Comparison of ENCODE assay signal across 14 cellular contexts in the genomic region with DNA sequence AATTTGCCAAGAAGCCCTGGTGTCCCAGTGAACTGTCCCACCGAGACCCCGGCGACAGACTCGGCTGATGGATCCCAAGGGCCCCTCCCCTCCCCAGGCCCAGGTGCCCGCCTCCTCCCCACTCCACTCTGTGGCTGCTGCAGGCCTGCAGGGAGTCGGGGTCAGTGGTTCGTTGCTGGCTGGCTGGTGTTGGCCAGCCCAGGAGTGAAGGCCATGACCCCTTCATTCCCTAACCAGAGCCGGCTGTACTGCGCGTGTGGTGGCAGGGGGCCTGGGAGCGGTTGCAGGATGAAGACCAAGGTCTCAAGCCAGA. TPM values are rescaled to one million over a fixed set of nuclear protein-coding genes. Genes with fewer than 3 reads are reported as not detected.
A peak's percentile ranks its signal among the peaks of the same experiment; 100 is the strongest.
DNase-seq lines count a peak whose midpoint lies in the region; ATAC-seq and TF ChIP-seq lines count a peak whose summit lies in the region.
"Had no signal": no experiment of that assay in that cellular context is flagged by ENCODE, and none has a peak within 500 bp of the region (broad histone marks: within the 10 kb centered on the region; RNA-seq: fewer than 3 reads in every experiment).

No MANE protein-coding gene starts in this region.

- H3K36me3 ChIP-seq in heart right ventricle, result no peaks in the 10 kb centered on the region
- H3K36me3 ChIP-seq in left ventricle myocardium inferior, result no peaks in the 10 kb centered on the region
- H3K36me3 ChIP-seq in osteoblast (ENCODE audit: insufficient read depth, low read length), result no peaks in the 10 kb centered on the region

- peaks cover 14% of the 10 kb centered on the region for H3K79me2 ChIP-seq in osteoblast (ENCODE audit: insufficient read depth, low read length)

- H3K27ac ChIP-seq in heart right ventricle (peak overlapping the region in 9 of 10 donors; percentile 19 to 72 (median 60)), left ventricle myocardium inferior (replicated peaks) (peak overlapping the region; percentile 62), osteoblast (ENCODE audit: low read depth, low read length) (peak overlapping the region; percentile 9)

- no peaks in the 10 kb centered on the region for H4K20me1 ChIP-seq in osteoblast (ENCODE audit: insufficient read depth, low read length)

- H3K4me1 ChIP-seq in heart right ventricle (peaks cover 0 to 26% (median 8%) of the 10 kb centered on the region in 9 donors), left ventricle myocardium inferior (peaks cover 9% of the 10 kb centered on the region), osteoblast (ENCODE audit: insufficient read depth, low read length) (peaks cover 15% of the 10 kb centered on the region)

- H3K9me3 ChIP-seq in heart right ventricle (no peaks in the 10 kb centered on the region), left ventricle myocardium inferior (replicated peaks) (no peaks in the 10 kb centered on the region), osteoblast (ENCODE audit: low read depth, low read length) (no peaks in the 10 kb centered on the region)

- H3K27me3 ChIP-seq in heart right ventricle (peaks cover 0 to 17% (median 3%) of the 10 kb centered on the region in 7 donors), left ventricle myocardium inferior (ENCODE audit: low read depth) (peaks cover 26% of the 10 kb centered on the region), osteoblast (ENCODE audit: insufficient read depth, low read length) (no peaks in the 10 kb centered on the region)

- TF ChIP-seq CTCF in heart right ventricle (IDR thresholded peaks at IDR 0.05) (no peak), left ventricle myocardium inferior (IDR thresholded peaks at IDR 0.05; ENCODE audit: borderline replicate concordance) (no peak), osteoblast (IDR thresholded peaks at IDR 0.05; ENCODE audit: extremely low read depth, low read depth, low read length) (no peak)

- H3K4me2 ChIP-seq in osteoblast (ENCODE audit: insufficient read depth, low read length), result no peak overlapping the region

- no peak for DNase-seq in heart right ventricle
- no peak for DNase-seq in Right ventricle myocardium superior
- no peak for DNase-seq in left ventricle myocardium inferior
- DNase-seq in osteoblast (ENCODE audit: insufficient read length, low spot score, missing footprints), result no peak
- DNase-seq in T1000 (lab: John Stamatoyannopoulos, UW), result no peak
- DNase-seq in kidney glomerular epithelial cell (lab: John Stamatoyannopoulos, UW), result no peak
- DNase-seq: COR-L47, DMS153, NCI-H1417 treated with DMSO at 0.1 percent for 48 hours, NCI-H2029, NCI-H2171 treated with DMSO at 0.1 percent for 48 hours had no signal

- intact Hi-C loops in heart right ventricle (cut with DNase I) (loop anchor here in 9 of 10 donors (2.0 to 10.0 kb wide), 6 partner anchors 136 to 668 kb away; no protein-coding TSS in a partner anchor), Right ventricle myocardium superior (cut with DNase I) (loop anchor here (10.0 kb wide), 1 partner anchor 386 kb away; no protein-coding TSS in a partner anchor), left ventricle myocardium inferior (cut with micrococcal nuclease) (no loop called here)

- no peak for ATAC-seq in heart right ventricle
- no peak for ATAC-seq in Right ventricle myocardium superior (ENCODE audit: poor library complexity)
- ATAC-seq in GM21576 (IDR thresholded peaks at IDR 0.05; ENCODE audit: unreplicated experiment), result no peak
- no peak for ATAC-seq in HG02610 (IDR thresholded peaks at IDR 0.05; ENCODE audit: unreplicated experiment)

- H3K4me3 ChIP-seq in heart right ventricle (no peak overlapping the region), left ventricle myocardium inferior (no peak overlapping the region), osteoblast (ENCODE audit: insufficient read depth, low read length) (no peak overlapping the region)

- peak overlapping the region; percentile 26 for H2AFZ ChIP-seq in osteoblast (ENCODE audit: low read length)

- WGBS in heart right ventricle, 2 donors, result 83 to 86% methylated on average over 11 of the region's 11 CpGs

RNA-seq across cellular contexts. Expression of gene TBX2, which starts 9.2 kb away (rescaled TPM):
- total RNA-seq in heart right ventricle (10 to 100 TPM in 5 of 10 donors, 1 to 10 TPM in 5; 4.6 to 21.8 (median 10.0) TPM), Right ventricle myocardium superior (13.1 TPM), left ventricle myocardium inferior (8.2 TPM), osteoblast (10.3 and 11.6 TPM in 2 replicates)
- polyA plus RNA-seq in heart right ventricle, result 10 to 100 TPM; 13.4 to 31.1 TPM
- polyA plus RNA-seq: CD14-positive monocyte had no signal

Comparison
In these comparisons a context has a peak if more than half of its experiments do, and no peak if none do; other contexts are left out.
1. H3K27ac ChIP-seq: peak in every context shown above with its lines; median percentile 62 in left ventricle myocardium inferior; 60 in heart right ventricle; 9 in osteoblast.